Comparison of ENCODE assay signal across 23 cellular contexts in genomic region chr18:5995626-5996025, GRCh38.
A peak's percentile ranks its signal among the peaks of the same experiment; 100 is the strongest.
DNase-seq lines count a peak whose midpoint lies in the region; ATAC-seq and TF ChIP-seq lines count a peak whose summit lies in the region.
"Had no signal": no experiment of that assay in that cellular context is flagged by ENCODE, and none has a peak within 500 bp of the region (broad histone marks: within the 10 kb centered on the region; RNA-seq: fewer than 3 reads in every experiment).

No MANE protein-coding gene starts in this region.

- no peak overlapping the region for H3K4me2 ChIP-seq in mesendoderm (ENCODE audit: low read length)

- H3K36me3 Mint-ChIP-seq in WTC11: peaks cover 12% of the 10 kb centered on the region
- H3K36me3 Mint-ChIP-seq: CD8-positive, alpha-beta T cell had no signal

- no peak overlapping the region for H3K9ac ChIP-seq in mesendoderm (ENCODE audit: low read length)

- H3K79me2 ChIP-seq in mesendoderm (ENCODE audit: control insufficient read depth, insufficient read depth, low read length): no peaks in the 10 kb centered on the region

- CTCF ChIA-PET in WTC11 (lab: Charles Lee): interaction anchor here (0.6 to 2.9 kb wide), 6 partner anchors 56 to 224 kb away, joined by 3 to 11 read pairs (median 4); no protein-coding TSS in a partner anchor

- no peaks in the 10 kb centered on the region for H3K27me3 ChIP-seq in mesendoderm (ENCODE audit: insufficient read depth, low read length, poor library complexity)
- H3K27me3 ChIP-seq: SJSA1 had no signal

- H4K5ac ChIP-seq in mesendoderm (ENCODE audit: low read length): peak overlapping the region; percentile 81

- peaks cover 12% of the 10 kb centered on the region for H3K4me1 ChIP-seq in mesendoderm (ENCODE audit: control insufficient read depth, low read depth, low read length)
- H3K4me1 ChIP-seq: Caco-2, HAP-1, SJSA1 had no signal

- peak overlapping the region; percentile 19; the same call in 1 of the 2 replicates for H3K4me3 Mint-ChIP-seq in WTC11
- H3K4me3 Mint-ChIP-seq: B cell; CD8-positive, alpha-beta T cell; HFFc6 had no signal

- POLR2A ChIA-PET in WTC11 (lab: Charles Lee): no interaction called here

- no peak overlapping the region for H3K27ac ChIP-seq in mesendoderm (ENCODE audit: low read depth, low read length)
- H3K27ac ChIP-seq: C4-2B, SJSA1 had no signal

- no peak for TF ChIP-seq CTCF in WTC11 (IDR thresholded peaks at IDR 0.05)

- no peak overlapping the region for H3K27ac Mint-ChIP-seq in WTC11
- H3K27ac Mint-ChIP-seq: B cell; CD8-positive, alpha-beta T cell; HFFc6 had no signal

- no peak overlapping the region for H2BK15ac ChIP-seq in mesendoderm (replicated peaks; ENCODE audit: low read depth)

- no peaks in the 10 kb centered on the region for H3K79me1 ChIP-seq in mesendoderm (ENCODE audit: low read length)

- H3K36me3 ChIP-seq in mesendoderm (ENCODE audit: control insufficient read depth, insufficient read depth, low read length): no peaks in the 10 kb centered on the region
- H3K36me3 ChIP-seq: HAP-1, SJSA1 had no signal

- WGBS in mesendoderm (ENCODE audit: extremely low coverage, insufficient coverage, low lambda C conversion rate): no CpG with 5 or more reads among the region's 4 CpGs

- H3K4ac ChIP-seq in mesendoderm (ENCODE audit: low read depth, low read length): no peak overlapping the region

- no peak for DNase-seq in WTC11 (ENCODE audit: low spot score)
- peak; percentile 40 for DNase-seq in iPS DF 19.7 (ENCODE audit: low read depth, low spot score)
- DNase-seq in mesendoderm: no peak
- DNase-seq in foreskin melanocyte: no peak
- no peak for DNase-seq in AG08396 (ENCODE audit: low spot score)
- no peak for DNase-seq in D341Med (ENCODE audit: low spot score)
- DNase-seq: Caco-2; CD8-positive, alpha-beta T cell; DMS79 treated with DMSO at 0.1 percent for 48 hours; GF-D8; HFFc6; KBM-7; NCI-H1417; NCI-H1694; NCI-H2029 treated with DMSO at 0.1 percent for 48 hours; NCI-H526 treated with DMSO at 0.1 percent for 48 hours; Right ventricle myocardium superior; RPMI8226 had no signal

- H3K18ac ChIP-seq in mesendoderm (ENCODE audit: low read length): no peak overlapping the region

- peak overlapping the region; percentile 39 for H2BK5ac ChIP-seq in mesendoderm (ENCODE audit: low read length)

- H3K27me3 Mint-ChIP-seq in WTC11 (ENCODE audit: low read depth): peaks cover 2% of the 10 kb centered on the region; the same call in 1 of the 2 replicates
- H3K27me3 Mint-ChIP-seq: B cell had no signal

- H2BK120ac ChIP-seq in mesendoderm (ENCODE audit: low read depth, low read length): no peak overlapping the region

- H4K8ac ChIP-seq in mesendoderm (ENCODE audit: low read depth, low read length): peak overlapping the region; percentile 70

- peak overlapping the region; percentile 54 for H3K56ac ChIP-seq in mesendoderm (ENCODE audit: low read length)

- peaks cover 39% of the 10 kb centered on the region for H3K4me1 Mint-ChIP-seq in WTC11
- H3K4me1 Mint-ChIP-seq: B cell had no signal

- no peak overlapping the region for H3K4me3 ChIP-seq in mesendoderm (ENCODE audit: low read length)
- H3K4me3 ChIP-seq: HAP-1, SJSA1 had no signal

- ATAC-seq in WTC11 (peak; percentile 88), GM21367 (IDR thresholded peaks at IDR 0.05; ENCODE audit: unreplicated experiment) (no peak)
- ATAC-seq: CD8-positive, alpha-beta T cell had no signal

- H3K9me3 Mint-ChIP-seq in WTC11: peaks cover 24% of the 10 kb centered on the region

- peak overlapping the region; percentile 71 for H2AK5ac ChIP-seq in mesendoderm (ENCODE audit: low read length)

- H3K23ac ChIP-seq in mesendoderm (ENCODE audit: low read length): no peak overlapping the region

TF ChIP-seq in WTC11, 78 proteins besides CTCF, POLR2A, EP300 and RAD21:
- no peak for TF ChIP-seq ZNF219 (CRISPR knock-in tag; IDR thresholded peaks at IDR 0.05; ENCODE audit: borderline replicate concordance)
- TF ChIP-seq E2F1 (CRISPR knock-in tag; IDR thresholded peaks at IDR 0.05): no peak
- TF ChIP-seq CREM (CRISPR knock-in tag; IDR thresholded peaks at IDR 0.05): no peak
- TF ChIP-seq NFATC4 (CRISPR knock-in tag; IDR thresholded peaks at IDR 0.05): no peak
- TF ChIP-seq TP53 (CRISPR knock-in tag; IDR thresholded peaks at IDR 0.05): no peak
- no peak for TF ChIP-seq ELF4 (CRISPR knock-in tag; IDR thresholded peaks at IDR 0.05; ENCODE audit: low read depth)
- no peak for TF ChIP-seq FOXP1 (CRISPR knock-in tag; IDR thresholded peaks at IDR 0.05; ENCODE audit: borderline replicate concordance)
- no peak for TF ChIP-seq ATF3 (CRISPR knock-in tag; conservative IDR thresholded peaks at IDR 0.05)
- no peak for TF ChIP-seq HMGXB4 (CRISPR knock-in tag; IDR thresholded peaks at IDR 0.05)
- TF ChIP-seq SMAD3 (CRISPR knock-in tag; IDR thresholded peaks at IDR 0.05; ENCODE audit: borderline replicate concordance): no peak
- TF ChIP-seq ZBTB21 (CRISPR knock-in tag; IDR thresholded peaks at IDR 0.05; ENCODE audit: borderline replicate concordance): no peak
